In genomic region chr18:3453540-3454364, GRCh38 we compare ENCODE assay signal across 2 cellular contexts.
TF ChIP-seq lines count a peak whose summit lies in the region.

No MANE protein-coding gene starts in this region.

TF ChIP-seq in SK-N-SH treated with all-trans-retinoic acid at 6 μM for 48 hours, 23 proteins besides CTCF, POLR2A, EP300 and RAD21 (continued from another document):
- TF ChIP-seq PATZ1 (CRISPR knock-in tag; IDR thresholded peaks at IDR 0.05; ENCODE audit: borderline replicate concordance): no peak
- no peak for TF ChIP-seq ZFP3 (CRISPR knock-in tag; IDR thresholded peaks at IDR 0.05)
- TF ChIP-seq OSR1 (CRISPR knock-in tag; IDR thresholded peaks at IDR 0.05): no peak
- TF ChIP-seq ZNF8 (CRISPR knock-in tag; IDR thresholded peaks at IDR 0.05): no peak
- no peak for TF ChIP-seq CREB5 (CRISPR knock-in tag; IDR thresholded peaks at IDR 0.05; ENCODE audit: low read depth)

TF ChIP-seq in HepG2, 621 proteins besides CTCF, POLR2A, EP300 and RAD21 (continued from another document and continues in another):
- 0 out of 2 replicates have a peak, but pooled peaks have one; percentile 18 for TF ChIP-seq HOMEZ (CRISPR knock-in tag; IDR thresholded peaks at IDR 0.05; ENCODE audit: low read depth)
- TF ChIP-seq IKZF4 (CRISPR knock-in tag; IDR thresholded peaks at IDR 0.05; ENCODE audit: borderline replicate concordance, low read depth, not compliant biosample characterization): no peak
- TF ChIP-seq NR2F2 (IDR thresholded peaks at IDR 0.05; ENCODE audit: borderline replicate concordance, low read depth): 0 out of 2 replicates have a peak, but pooled peaks have one; percentile 23
- TF ChIP-seq ZNF773 (CRISPR knock-in tag; IDR thresholded peaks at IDR 0.05; ENCODE audit: borderline replicate concordance): no peak
- TF ChIP-seq PAXIP1 (CRISPR knock-in tag; conservative IDR thresholded peaks at IDR 0.05): peak; percentile 75
- TF ChIP-seq TEAD2 (CRISPR knock-in tag; IDR thresholded peaks at IDR 0.05): no peak
- TF ChIP-seq ELK4 (CRISPR knock-in tag; IDR thresholded peaks at IDR 0.05; ENCODE audit: borderline replicate concordance): no peak
- TF ChIP-seq KMT2A (CRISPR knock-in tag; IDR thresholded peaks at IDR 0.05): no peak
- peak; percentile 64 for TF ChIP-seq SOX13 (IDR thresholded peaks at IDR 0.05)
- TF ChIP-seq SOX13 (CRISPR knock-in tag; conservative IDR thresholded peaks at IDR 0.05 in 1 of 2, IDR thresholded peaks at IDR 0.05 in 1 of 2): peak in 1 of 2 experiments; percentile 92; a peak in 2 of 4 replicates
- TF ChIP-seq CEBPG (CRISPR knock-in tag; IDR thresholded peaks at IDR 0.05): peak; percentile 89
- TF ChIP-seq HMGXB4 (CRISPR knock-in tag; IDR thresholded peaks at IDR 0.05; ENCODE audit: borderline replicate concordance in 1 of 2, low read depth in 1 of 2): peak in 1 of 2 experiments; percentile 34; a peak in 1 of 4 replicates
- peak; percentile 63; the same call in 1 of the 2 replicates for TF ChIP-seq ZNF362 (CRISPR knock-in tag; IDR thresholded peaks at IDR 0.05; ENCODE audit: borderline replicate concordance)
- peak; percentile 59; the same call in 1 of the 2 replicates for TF ChIP-seq ZNF3 (CRISPR knock-in tag; IDR thresholded peaks at IDR 0.05)
- TF ChIP-seq ZSCAN9 (CRISPR knock-in tag; IDR thresholded peaks at IDR 0.05; ENCODE audit: borderline replicate concordance): no peak
- TF ChIP-seq ZNF546 (CRISPR knock-in tag; conservative IDR thresholded peaks at IDR 0.05): no peak
- peak; percentile 80 for TF ChIP-seq FOXK2 (IDR thresholded peaks at IDR 0.05)
- TF ChIP-seq POLR2AphosphoS5 (IDR thresholded peaks at IDR 0.05; ENCODE audit: low read depth, low read length): peak; percentile 64; the same call in 1 of the 2 replicates
- no peak for TF ChIP-seq LRRFIP1 (CRISPR knock-in tag; conservative IDR thresholded peaks at IDR 0.05)
- peak; percentile 53; the same call in 1 of the 2 replicates for TF ChIP-seq POGK (CRISPR knock-in tag; conservative IDR thresholded peaks at IDR 0.05)
- TF ChIP-seq MAX (IDR thresholded peaks at IDR 0.05): peak; percentile 76
- TF ChIP-seq ATF1 (CRISPR knock-in tag; IDR thresholded peaks at IDR 0.05): peak; percentile 55; the same call in 1 of the 2 replicates
- TF ChIP-seq SIN3A (IDR thresholded peaks at IDR 0.05; ENCODE audit: borderline replicate concordance, low read depth, low read length): peak; percentile 97
- TF ChIP-seq ASH2L (IDR thresholded peaks at IDR 0.05; ENCODE audit: insufficient read length, low read depth, low read length): no peak
- no peak for TF ChIP-seq FOXC1 (CRISPR knock-in tag; IDR thresholded peaks at IDR 0.05; ENCODE audit: borderline replicate concordance)
- 0 out of 2 replicates have a peak, but pooled peaks have one; percentile 14 for TF ChIP-seq ZNF646 (CRISPR knock-in tag; IDR thresholded peaks at IDR 0.05)
- peak; percentile 77 for TF ChIP-seq TCF7 (IDR thresholded peaks at IDR 0.05; ENCODE audit: low read depth)
- 0 out of 2 replicates have a peak, but pooled peaks have one; percentile 12 for TF ChIP-seq HNRNPL (IDR thresholded peaks at IDR 0.05; ENCODE audit: low read depth, low read length)
- TF ChIP-seq ZNF263 (CRISPR knock-in tag; IDR thresholded peaks at IDR 0.05): no peak
- no peak for TF ChIP-seq FOXP1 (IDR thresholded peaks at IDR 0.05)
- TF ChIP-seq FOXP1 (CRISPR knock-in tag; IDR thresholded peaks at IDR 0.05): peak; percentile 58; the same call in 1 of the 2 replicates
- TF ChIP-seq PAX8 (CRISPR knock-in tag; IDR thresholded peaks at IDR 0.05; ENCODE audit: borderline replicate concordance): no peak
- no peak for TF ChIP-seq TP53 (CRISPR knock-in tag; conservative IDR thresholded peaks at IDR 0.05)
